In the genomic region with DNA sequence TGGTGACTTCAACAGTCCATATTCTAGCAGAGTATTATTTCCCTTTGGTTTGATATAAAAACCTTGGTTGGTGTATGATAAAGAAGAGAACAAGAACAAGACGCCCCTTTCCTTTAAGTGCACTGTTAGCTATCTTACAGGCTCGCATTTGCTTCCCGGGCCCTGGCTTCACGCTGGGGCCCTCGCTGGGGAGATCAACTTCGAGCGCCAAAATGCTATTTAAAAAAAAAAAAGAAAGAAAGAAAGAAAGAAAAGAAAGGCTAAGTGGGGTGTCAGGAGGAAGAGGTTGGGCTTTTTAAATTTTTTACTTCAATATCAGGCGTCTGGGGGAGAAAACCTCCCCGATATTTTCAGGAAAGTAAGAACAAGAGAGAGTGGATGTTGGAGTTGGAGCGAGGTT, we compare ENCODE assay signal across 1 cellular context.
TF ChIP-seq lines count a peak whose summit lies in the region.

No MANE protein-coding gene starts in this region.

TF ChIP-seq in H1, 55 proteins besides CTCF, POLR2A, EP300 and RAD21:
- TF ChIP-seq, protein P1, sequence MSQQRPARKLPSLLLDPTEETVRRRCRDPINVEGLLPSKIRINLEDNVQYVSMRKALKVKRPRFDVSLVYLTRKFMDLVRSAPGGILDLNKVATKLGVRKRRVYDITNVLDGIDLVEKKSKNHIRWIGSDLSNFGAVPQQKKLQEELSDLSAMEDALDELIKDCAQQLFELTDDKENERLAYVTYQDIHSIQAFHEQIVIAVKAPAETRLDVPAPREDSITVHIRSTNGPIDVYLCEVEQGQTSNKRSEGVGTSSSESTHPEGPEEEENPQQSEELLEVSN (IDR thresholded peaks at IDR 0.05): no peak
- TF ChIP-seq HDAC2 (IDR thresholded peaks at IDR 0.05; ENCODE audit: borderline replicate concordance in 1 of 2, low read depth in 2 of 2, low read length in 2 of 2) (no peak), RXRA (IDR thresholded peaks at IDR 0.05; ENCODE audit: insufficient read depth, low read depth, low read length) (no peak), POU5F1 (IDR thresholded peaks at IDR 0.05; ENCODE audit: low read depth, low read length) (no peak), CREB1 (IDR thresholded peaks at IDR 0.05) (no peak), SIX5 (IDR thresholded peaks at IDR 0.05; ENCODE audit: low read depth, low read length) (no peak), JUN (IDR thresholded peaks at IDR 0.05; ENCODE audit: low read depth, low read length) (no peak), CHD2 (IDR thresholded peaks at IDR 0.05; ENCODE audit: low read length) (no peak), RFX5 (IDR thresholded peaks at IDR 0.05; ENCODE audit: borderline replicate concordance, low read depth, low read length) (no peak), RNF2 (IDR thresholded peaks at IDR 0.05; ENCODE audit: borderline replicate concordance, low read depth, low read length, missing control alignments, poor library complexity, severe bottlenecking) (no peak), KDM5A (IDR thresholded peaks at IDR 0.05; ENCODE audit: low read length) (no peak)
- TF ChIP-seq, protein P2, sequence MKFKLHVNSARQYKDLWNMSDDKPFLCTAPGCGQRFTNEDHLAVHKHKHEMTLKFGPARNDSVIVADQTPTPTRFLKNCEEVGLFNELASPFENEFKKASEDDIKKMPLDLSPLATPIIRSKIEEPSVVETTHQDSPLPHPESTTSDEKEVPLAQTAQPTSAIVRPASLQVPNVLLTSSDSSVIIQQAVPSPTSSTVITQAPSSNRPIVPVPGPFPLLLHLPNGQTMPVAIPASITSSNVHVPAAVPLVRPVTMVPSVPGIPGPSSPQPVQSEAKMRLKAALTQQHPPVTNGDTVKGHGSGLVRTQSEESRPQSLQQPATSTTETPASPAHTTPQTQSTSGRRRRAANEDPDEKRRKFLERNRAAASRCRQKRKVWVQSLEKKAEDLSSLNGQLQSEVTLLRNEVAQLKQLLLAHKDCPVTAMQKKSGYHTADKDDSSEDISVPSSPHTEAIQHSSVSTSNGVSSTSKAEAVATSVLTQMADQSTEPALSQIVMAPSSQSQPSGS (IDR thresholded peaks at IDR 0.05; ENCODE audit: low read length): no peak
